1 cellular context compared by ENCODE assay signal in genomic region chr11:67031791-67032561, GRCh38.
TF ChIP-seq lines count a peak whose summit lies in the region.

No MANE protein-coding gene starts in this region.

TF ChIP-seq in K562, 482 proteins besides CTCF, POLR2A, EP300 and RAD21:
- TF ChIP-seq ZBTB5 (IDR thresholded peaks at IDR 0.05) (no peak), FOSL1 (tag; conservative IDR thresholded peaks at IDR 0.05) (peak; percentile 38; the same call in 1 of the 2 replicates), ATF3 (IDR thresholded peaks at IDR 0.05) (peak; percentile 75), ATF3 (CRISPR knock-in tag; conservative IDR thresholded peaks at IDR 0.05) (no peak)
